22 cellular contexts compared by ENCODE assay signal in genomic region chr3:21417991-21418390, GRCh38.
A peak's percentile ranks its signal among the peaks of the same experiment; 100 is the strongest.
DNase-seq lines count a peak whose midpoint lies in the region; ATAC-seq, FAIRE-seq and TF ChIP-seq lines count a peak whose summit lies in the region.
"Had no signal": no experiment of that assay in that cellular context is flagged by ENCODE, and none has a peak within 500 bp of the region (broad histone marks: within the 10 kb centered on the region; RNA-seq: fewer than 3 reads in every experiment).

No MANE protein-coding gene starts in this region.

- no peak for ATAC-seq in stimulated activated memory B cell treated with anti-CD40 and anti-IgM and Interleukin-4, amounts not matched to agents 10 μg/mL and 1 μg/mL and 100 μg/mL, for 72 hours
- ATAC-seq in HG03457 (IDR thresholded peaks at IDR 0.05; ENCODE audit: unreplicated experiment) (no peak), HG02763 (IDR thresholded peaks at IDR 0.05; ENCODE audit: unreplicated experiment) (no peak)

- H3K27me3 Mint-ChIP-seq in astrocyte (ENCODE audit: low read depth, unreplicated experiment), result no peaks in the 10 kb centered on the region
- no peaks in the 10 kb centered on the region for H3K27me3 Mint-ChIP-seq in stimulated activated memory B cell treated with anti-CD40 and anti-IgM and Interleukin-4, amounts not matched to agents 10 μg/mL and 1 μg/mL and 100 μg/mL, for 72 hours
- H3K27me3 Mint-ChIP-seq: CD4-positive, CD25-positive, alpha-beta regulatory T cell had no signal

- no peaks in the 10 kb centered on the region for H3K36me3 Mint-ChIP-seq in astrocyte (ENCODE audit: low read depth, unreplicated experiment)
- H3K36me3 Mint-ChIP-seq in stimulated activated memory B cell treated with anti-CD40 and anti-IgM and Interleukin-4, amounts not matched to agents 10 μg/mL and 1 μg/mL and 100 μg/mL, for 72 hours, result no peaks in the 10 kb centered on the region
- H3K36me3 Mint-ChIP-seq: CD4-positive, CD25-positive, alpha-beta regulatory T cell had no signal

- H3K27ac Mint-ChIP-seq in astrocyte (ENCODE audit: unreplicated experiment), result no peak overlapping the region
- no peak overlapping the region for H3K27ac Mint-ChIP-seq in stimulated activated memory B cell treated with anti-CD40 and anti-IgM and Interleukin-4, amounts not matched to agents 10 μg/mL and 1 μg/mL and 100 μg/mL, for 72 hours
- H3K27ac Mint-ChIP-seq: H9 had no signal

- no peak overlapping the region for H3K4me3 ChIP-seq in AG09309 (ENCODE audit: control insufficient read depth, low read depth, low read length)
- H3K4me3 ChIP-seq in astrocyte (ENCODE audit: insufficient read depth, low read depth, low read length), result no peak overlapping the region

- DNase-seq in AG09309 (ENCODE audit: low read depth) (peak; percentile 46), GM04504 (ENCODE audit: low read depth) (peak; percentile 69), astrocyte (ENCODE audit: low read depth) (peak; percentile 77), left kidney (ENCODE audit: low read depth, low spot score) (peak; percentile 8), middle frontal gyrus (ENCODE audit: extremely low spot score, low spot score) (no peak)
- DNase-seq: Caco-2; CD4-positive, CD25-positive, alpha-beta regulatory T cell; DMS153; H9; MV-4-11; NCI-H1436; NCI-H2029; NCI-H2171; NCI-H446 treated with DMSO at 0.1 percent for 48 hours; NCI-H748 treated with DMSO at 0.1 percent for 48 hours; OCI-M1; SIG-M5 had no signal

- no peaks in the 10 kb centered on the region for H3K4me1 Mint-ChIP-seq in astrocyte (ENCODE audit: low read depth, unreplicated experiment)
- H3K4me1 Mint-ChIP-seq in stimulated activated memory B cell treated with anti-CD40 and anti-IgM and Interleukin-4, amounts not matched to agents 10 μg/mL and 1 μg/mL and 100 μg/mL, for 72 hours, result no peaks in the 10 kb centered on the region
- H3K4me1 Mint-ChIP-seq: CD4-positive, CD25-positive, alpha-beta regulatory T cell had no signal

- no peak overlapping the region for H3K9ac ChIP-seq in astrocyte (ENCODE audit: low read length)

- no peaks in the 10 kb centered on the region for H3K9me3 Mint-ChIP-seq in astrocyte (ENCODE audit: unreplicated experiment)
- no peaks in the 10 kb centered on the region for H3K9me3 Mint-ChIP-seq in stimulated activated memory B cell treated with anti-CD40 and anti-IgM and Interleukin-4, amounts not matched to agents 10 μg/mL and 1 μg/mL and 100 μg/mL, for 72 hours
- H3K9me3 Mint-ChIP-seq: H9 had no signal

- no peak overlapping the region for H2AFZ ChIP-seq in astrocyte (ENCODE audit: low read depth, low read length)

- no peaks in the 10 kb centered on the region for H3K9me3 ChIP-seq in astrocyte (ENCODE audit: insufficient read depth, low read depth, low read length)
- H3K9me3 ChIP-seq: Caco-2 had no signal

- no peak overlapping the region for H3K4me3 Mint-ChIP-seq in astrocyte (ENCODE audit: unreplicated experiment)
- no peak overlapping the region for H3K4me3 Mint-ChIP-seq in stimulated activated memory B cell treated with anti-CD40 and anti-IgM and Interleukin-4, amounts not matched to agents 10 μg/mL and 1 μg/mL and 100 μg/mL, for 72 hours
- H3K4me3 Mint-ChIP-seq: CD4-positive, CD25-positive, alpha-beta regulatory T cell; H9 had no signal

- TF ChIP-seq CTCF in AG09309 (IDR thresholded peaks at IDR 0.05; ENCODE audit: control insufficient read depth, insufficient read depth, low read depth, low read length, missing control alignments) (no peak), astrocyte (IDR thresholded peaks at IDR 0.05; ENCODE audit: insufficient read depth, low read depth, low read length) (no peak)

- H3K36me3 ChIP-seq in astrocyte (ENCODE audit: insufficient read depth, low read length), result no peaks in the 10 kb centered on the region

- no peaks in the 10 kb centered on the region for H4K20me1 ChIP-seq in astrocyte (ENCODE audit: insufficient read depth, low read length)

- no peak overlapping the region for H3K27ac ChIP-seq in astrocyte (ENCODE audit: low read depth, low read length)
- H3K27ac ChIP-seq: HL-60 had no signal

- no peaks in the 10 kb centered on the region for H3K4me1 ChIP-seq in astrocyte (ENCODE audit: insufficient read depth, low read length)
- H3K4me1 ChIP-seq: Caco-2 had no signal

- FAIRE-seq in astrocyte (lab: Jason Lieb, UNC), result no peak
- FAIRE-seq: A204.1 had no signal

- no peak overlapping the region for H3K4me2 ChIP-seq in astrocyte (ENCODE audit: low read length)

- no peaks in the 10 kb centered on the region for H3K79me2 ChIP-seq in astrocyte (ENCODE audit: insufficient read depth, low read length)

- H3K27me3 ChIP-seq in astrocyte (ENCODE audit: insufficient read depth, low read length), result no peaks in the 10 kb centered on the region
